In genomic region chr11:121595717-121596156, GRCh38 we compare ENCODE assay signal across 1 cellular context.
TF ChIP-seq lines count a peak whose summit lies in the region.

No MANE protein-coding gene starts in this region.

TF ChIP-seq in HEK293, 187 proteins besides CTCF, POLR2A, EP300 and RAD21 (continued from another document):
- TF ChIP-seq ZNF24 (tag by site-specific recombination; IDR thresholded peaks at IDR 0.05) (0 out of 2 replicates have a peak, but pooled peaks have one; percentile 45), OSR2 (tag by site-specific recombination; IDR thresholded peaks at IDR 0.05) (peak; percentile 50)
